22 cellular contexts compared by ENCODE assay signal in the genomic region with DNA sequence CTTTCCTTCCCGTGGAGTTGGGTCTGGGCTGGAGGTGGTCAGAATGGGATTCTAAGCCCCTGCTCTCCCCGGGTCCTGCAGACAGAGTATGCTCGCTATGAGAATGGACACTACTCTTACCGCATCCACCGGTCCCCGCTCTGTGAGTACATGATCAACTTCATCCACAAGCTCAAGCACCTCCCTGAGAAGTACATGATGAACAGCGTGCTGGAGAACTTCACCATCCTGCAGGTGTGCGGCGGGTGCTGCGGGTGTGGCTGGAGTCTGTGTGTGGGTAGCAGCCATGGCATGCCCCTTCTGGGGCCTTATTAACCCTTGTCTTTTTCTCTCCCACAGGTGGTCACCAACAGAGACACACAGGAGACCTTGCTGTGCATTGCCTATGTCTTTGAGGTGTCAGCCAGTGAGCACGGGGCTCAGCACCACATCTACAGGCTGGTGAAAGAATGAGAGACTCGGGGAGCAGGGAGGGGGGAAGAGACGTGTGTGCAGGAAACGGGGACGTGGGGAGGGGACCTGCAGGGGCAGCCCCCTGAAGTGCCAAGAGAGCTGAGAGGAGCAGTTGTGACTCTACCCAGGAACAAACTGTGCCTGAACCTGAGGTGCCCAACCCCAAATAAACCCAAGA.
"Had no signal": no experiment of that assay in that cellular context is flagged by ENCODE, and none has a peak within 500 bp of the region (broad histone marks: within the 10 kb centered on the region; RNA-seq: fewer than 3 reads in every experiment).

No MANE protein-coding gene starts in this region.

- ATAC-seq: activated CD4-positive, alpha-beta T cell treated with anti-CD3 and anti-CD28 coated beads for 36 hours; activated T-cell treated with anti-CD3 and anti-CD28 coated beads, Interleukin-2, amount 50 U/mL, for 72 hours; body of pancreas; left colon; naive thymus-derived CD4-positive, alpha-beta T cell had no signal

- H3K4me1 ChIP-seq: suprapubic skin had no signal

- H3K9me3 Mint-ChIP-seq: activated T-cell treated with anti-CD3 and anti-CD28 coated beads, Interleukin-2, amount 50 U/mL, for 72 hours; memory B cell; T-helper 2 cell treated with Interferon-gamma antibody and Interleukin-4, amounts not matched to agents 5 μg/mL and 100 μg/mL, for 36 hours had no signal

- H3K9me3 ChIP-seq: body of pancreas, esophagus muscularis mucosa, right atrium auricular region, suprapubic skin, tibial artery had no signal

- H3K4me3 ChIP-seq: body of pancreas, esophagus muscularis mucosa, right atrium auricular region, suprapubic skin, tibial artery had no signal

- H3K4me1 Mint-ChIP-seq: activated CD4-positive, alpha-beta T cell treated with anti-CD3 and anti-CD28 coated beads for 36 hours had no signal

- H3K27me3 ChIP-seq: body of pancreas, right atrium auricular region, suprapubic skin, tibial artery had no signal

- H3K27ac ChIP-seq: body of pancreas, esophagus muscularis mucosa, parathyroid adenoma, right atrium auricular region, suprapubic skin, tibial artery had no signal

- H3K27ac Mint-ChIP-seq: activated CD4-positive, alpha-beta T cell treated with anti-CD3 and anti-CD28 coated beads for 36 hours; activated naive CD8-positive, alpha-beta T cell; activated T-cell treated with anti-CD3 and anti-CD28 coated beads, Interleukin-2, amount 50 U/mL, for 72 hours; memory B cell; naive thymus-derived CD4-positive, alpha-beta T cell; T-helper 2 cell treated with Interferon-gamma antibody and Interleukin-4, amounts not matched to agents 5 μg/mL and 100 μg/mL, for 36 hours had no signal

- H3K36me3 Mint-ChIP-seq: activated naive CD8-positive, alpha-beta T cell; memory B cell; naive thymus-derived CD4-positive, alpha-beta T cell had no signal

- DNase-seq: activated CD4-positive, alpha-beta T cell treated with anti-CD3 and anti-CD28 coated beads for 36 hours; activated CD4-positive, CD25-positive, alpha-beta regulatory T cell; activated naive CD4-positive, alpha-beta T cell treated with Interleukin-2 at 50 U/mL for 16 hours; activated T-cell treated with anti-CD3 and anti-CD28 coated beads for 4 hours; activated T-cell treated with anti-CD3 and anti-CD28 coated beads, Interleukin-2, amount 50 U/mL, for 72 hours; anterior cingulate cortex; body of pancreas; cortex of kidney; foreskin melanocyte; left colon; midbrain; naive thymus-derived CD4-positive, alpha-beta T cell; nucleus accumbens; stimulated activated naive CD4-positive, alpha-beta T cell; tibial artery had no signal

- H3K9ac ChIP-seq: parathyroid adenoma had no signal

- H3K4me3 Mint-ChIP-seq: activated CD4-positive, alpha-beta T cell treated with anti-CD3 and anti-CD28 coated beads for 36 hours; activated naive CD8-positive, alpha-beta T cell; activated T-cell treated with anti-CD3 and anti-CD28 coated beads, Interleukin-2, amount 50 U/mL, for 72 hours; memory B cell; naive thymus-derived CD4-positive, alpha-beta T cell; T-helper 2 cell treated with Interferon-gamma antibody and Interleukin-4, amounts not matched to agents 5 μg/mL and 100 μg/mL, for 36 hours had no signal

- H2AFZ ChIP-seq: parathyroid adenoma had no signal
